2 cellular contexts compared by ENCODE assay signal in the genomic region with DNA sequence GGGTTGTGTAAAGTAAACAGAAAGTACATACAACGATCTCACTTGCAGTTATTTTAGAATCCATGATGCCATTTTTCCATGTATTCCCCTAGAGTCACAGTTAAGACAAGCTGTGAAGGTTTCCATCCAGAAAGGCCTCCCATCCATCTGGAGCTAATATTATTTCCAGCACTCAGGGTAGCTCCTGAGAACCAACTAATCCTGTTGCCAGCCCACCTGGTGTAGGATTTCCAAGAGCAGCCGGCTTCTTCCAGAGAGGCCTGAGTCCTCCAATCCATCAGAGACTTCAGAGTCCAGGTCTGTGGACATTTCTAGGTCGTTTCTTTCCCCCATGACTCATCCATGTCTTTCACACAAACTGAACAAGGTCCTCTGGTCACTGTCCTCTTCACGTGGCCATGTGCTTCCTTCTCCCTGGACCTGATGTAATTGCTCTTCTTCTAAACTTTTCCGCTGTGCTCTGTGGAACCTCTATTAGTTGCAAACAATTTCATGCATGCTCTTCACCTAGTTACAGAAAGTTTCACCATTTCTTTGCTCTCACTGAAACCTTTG.
TF ChIP-seq lines count a peak whose summit lies in the region.

No MANE protein-coding gene starts in this region.

TF ChIP-seq in HepG2, 621 proteins besides CTCF, POLR2A, EP300 and RAD21:
- TF ChIP-seq ZNF670 (CRISPR knock-in tag; IDR thresholded peaks at IDR 0.05; ENCODE audit: borderline replicate concordance) = no peak
- TF ChIP-seq, protein P1, sequence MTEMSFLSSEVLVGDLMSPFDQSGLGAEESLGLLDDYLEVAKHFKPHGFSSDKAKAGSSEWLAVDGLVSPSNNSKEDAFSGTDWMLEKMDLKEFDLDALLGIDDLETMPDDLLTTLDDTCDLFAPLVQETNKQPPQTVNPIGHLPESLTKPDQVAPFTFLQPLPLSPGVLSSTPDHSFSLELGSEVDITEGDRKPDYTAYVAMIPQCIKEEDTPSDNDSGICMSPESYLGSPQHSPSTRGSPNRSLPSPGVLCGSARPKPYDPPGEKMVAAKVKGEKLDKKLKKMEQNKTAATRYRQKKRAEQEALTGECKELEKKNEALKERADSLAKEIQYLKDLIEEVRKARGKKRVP (CRISPR knock-in tag; IDR thresholded peaks at IDR 0.05) = 0 out of 4 replicates have a peak, but pooled peaks of 1 of the 2 experiments have one; percentile 33
- TF ChIP-seq ZSCAN30 (CRISPR knock-in tag; IDR thresholded peaks at IDR 0.05) = no peak
- no peak for TF ChIP-seq ZNF460 (CRISPR knock-in tag; IDR thresholded peaks at IDR 0.05; ENCODE audit: borderline replicate concordance)
- TF ChIP-seq SOX13 (IDR thresholded peaks at IDR 0.05) = no peak
- no peak for TF ChIP-seq SOX13 (CRISPR knock-in tag; conservative IDR thresholded peaks at IDR 0.05 in 1 of 2, IDR thresholded peaks at IDR 0.05 in 1 of 2)
- no peak for TF ChIP-seq ZBTB20 (CRISPR knock-in tag; IDR thresholded peaks at IDR 0.05; ENCODE audit: borderline replicate concordance, low read depth)
- no peak for TF ChIP-seq MTA3 (CRISPR knock-in tag; IDR thresholded peaks at IDR 0.05)
- no peak for TF ChIP-seq NFYB (CRISPR knock-in tag; IDR thresholded peaks at IDR 0.05)
- peak; percentile 75 for TF ChIP-seq FOSL2 (CRISPR knock-in tag; IDR thresholded peaks at IDR 0.05)
- TF ChIP-seq ISL2 (CRISPR knock-in tag; IDR thresholded peaks at IDR 0.05) = no peak
- TF ChIP-seq CC2D1A (CRISPR knock-in tag; IDR thresholded peaks at IDR 0.05) = no peak
- TF ChIP-seq HNRNPH1 (optimal IDR thresholded peaks at IDR 0.05; ENCODE audit: low read depth, low read length) = no peak
- no peak for TF ChIP-seq ZNF556 (CRISPR knock-in tag; IDR thresholded peaks at IDR 0.05; ENCODE audit: borderline replicate concordance)
- TF ChIP-seq SNAI1 (CRISPR knock-in tag; IDR thresholded peaks at IDR 0.05; ENCODE audit: borderline replicate concordance) = no peak
- no peak for TF ChIP-seq PPARG (CRISPR knock-in tag; conservative IDR thresholded peaks at IDR 0.05)
- no peak for TF ChIP-seq POGK (CRISPR knock-in tag; conservative IDR thresholded peaks at IDR 0.05)

TF ChIP-seq in H1, 55 proteins besides CTCF, POLR2A, EP300 and RAD21:
- TF ChIP-seq SP4 (IDR thresholded peaks at IDR 0.05; ENCODE audit: low read length) (no peak), POLR2AphosphoS5 (IDR thresholded peaks at IDR 0.05; ENCODE audit: low read depth, low read length) (no peak), HDAC6 (IDR thresholded peaks at IDR 0.05; ENCODE audit: low read depth, low read length) (no peak), RNF2 (IDR thresholded peaks at IDR 0.05; ENCODE audit: borderline replicate concordance, low read depth, low read length, missing control alignments, poor library complexity, severe bottlenecking) (no peak), EZH2 (IDR thresholded peaks at IDR 0.05; ENCODE audit: low read depth, low read length, severe bottlenecking) (no peak), FOSL1 (IDR thresholded peaks at IDR 0.05; ENCODE audit: insufficient read depth, low read depth, low read length) (no peak), GTF2F1 (IDR thresholded peaks at IDR 0.05; ENCODE audit: borderline replicate concordance, low read depth, low read length) (no peak), CHD2 (IDR thresholded peaks at IDR 0.05; ENCODE audit: low read length) (no peak)
- TF ChIP-seq, protein P2, sequence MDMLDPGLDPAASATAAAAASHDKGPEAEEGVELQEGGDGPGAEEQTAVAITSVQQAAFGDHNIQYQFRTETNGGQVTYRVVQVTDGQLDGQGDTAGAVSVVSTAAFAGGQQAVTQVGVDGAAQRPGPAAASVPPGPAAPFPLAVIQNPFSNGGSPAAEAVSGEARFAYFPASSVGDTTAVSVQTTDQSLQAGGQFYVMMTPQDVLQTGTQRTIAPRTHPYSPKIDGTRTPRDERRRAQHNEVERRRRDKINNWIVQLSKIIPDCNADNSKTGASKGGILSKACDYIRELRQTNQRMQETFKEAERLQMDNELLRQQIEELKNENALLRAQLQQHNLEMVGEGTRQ (IDR thresholded peaks at IDR 0.05; ENCODE audit: low read length) = no peak
TF ChIP-seq in H1: peak in this region for 0.
